In the genomic region with DNA sequence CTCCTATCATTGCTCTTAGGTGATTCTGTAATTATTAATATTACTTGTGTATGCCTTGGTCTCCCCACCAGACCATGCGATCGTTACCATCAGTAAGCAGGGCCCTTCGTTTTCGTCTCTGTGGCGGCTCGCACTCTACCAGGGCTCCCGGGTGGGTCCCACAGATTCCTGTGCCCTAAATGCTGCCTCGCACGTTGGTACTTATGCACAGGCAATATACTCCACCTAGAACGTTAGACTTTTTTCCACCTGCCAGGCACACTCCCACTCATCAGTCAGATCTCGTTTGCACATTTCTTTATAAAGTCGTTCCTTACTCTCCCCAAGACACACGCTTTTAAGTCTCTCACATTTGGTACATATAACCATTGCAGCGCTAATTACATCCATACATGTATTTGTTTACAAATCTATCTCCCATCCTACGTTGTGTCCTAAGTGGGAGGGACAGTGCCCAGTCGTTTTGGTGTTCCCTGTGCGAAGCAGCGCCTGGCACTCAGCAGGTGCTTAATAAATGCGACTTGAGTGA, we compare ENCODE assay signal across 8 cellular contexts. TPM values are rescaled to one million over a fixed set of nuclear protein-coding genes. Genes with fewer than 3 reads are reported as not detected.
DNase-seq lines count a peak whose midpoint lies in the region; ATAC-seq, FAIRE-seq and TF ChIP-seq lines count a peak whose summit lies in the region.

No MANE protein-coding gene starts in this region.

- H3K23ac ChIP-seq in mesenchymal stem cell (ENCODE audit: low read length in 2 of 2) = peak overlapping the region in 1 of 2 experiments; percentile 83

- POLR2A ChIA-PET in GM12878 (lab: Charles Lee) = no interaction called here

- 32% methylated on average over 19 of the region's 19 CpGs for WGBS in heart right ventricle, 2 donors
- 46% methylated on average over 19 of the region's 19 CpGs for WGBS in GM12878 (ENCODE audit: insufficient coverage, insufficient replicate concordance, low lambda C conversion rate, missing lambda C conversion rate)
- WGBS in mesenchymal stem cell = 26% methylated on average over 19 of the region's 19 CpGs

- peaks cover 0 to 34% (median 24%) of the 10 kb centered on the region in 9 donors for H3K4me1 ChIP-seq in heart right ventricle
- H3K4me1 ChIP-seq in GM12878 (ENCODE audit: control insufficient read depth, insufficient read depth, low read length) = no peaks in the 10 kb centered on the region
- H3K4me1 ChIP-seq in mesenchymal stem cell (ENCODE audit: control insufficient read depth, insufficient read depth, low read depth, low read length) = peaks cover 9% of the 10 kb centered on the region
- H3K4me1 ChIP-seq in upper lobe of right lung = peaks cover 19% of the 10 kb centered on the region

- no peak overlapping the region for H2AK5ac ChIP-seq in mesenchymal stem cell (ENCODE audit: low read length, severe bottlenecking)

- BruUV-seq in GM12878 (replicated peaks; lab: Mats Ljungman, UMichigan) = TSS peak; percentile 65

- no peak for TF ChIP-seq RAD21 in GM12878 (IDR thresholded peaks at IDR 0.05; ENCODE audit: insufficient read depth, low read depth, low read length)

- H3K18ac ChIP-seq in mesenchymal stem cell (ENCODE audit: low read depth in 1 of 2, low read length in 2 of 2) = peak overlapping the region; percentile 6 to 73

- peaks cover 17% of the 10 kb centered on the region for H3K79me2 ChIP-seq in GM12878 (ENCODE audit: control insufficient read depth, insufficient read depth, low read length)

- ATAC-seq in heart right ventricle = no peak
- ATAC-seq in GM12878 = no peak
- no peak for ATAC-seq in upper lobe of right lung

- H2BK15ac ChIP-seq in mesenchymal stem cell (ENCODE audit: low read depth, poor library complexity, severe bottlenecking) = no peak overlapping the region

- in situ Hi-C loops in GM12878 (cut with MboI) = no loop called here

- SMC1A ChIA-PET in GM12878 (lab: Charles Lee; ENCODE audit: uncharacterized antibody, unreplicated experiment) = interaction anchor here (0.9 to 1.0 kb wide), 2 partner anchors 8 to 69 kb away, joined by 3 read pairs; no protein-coding TSS in a partner anchor

- no peaks in the 10 kb centered on the region for H3K27me3 ChIP-seq in heart right ventricle
- H3K27me3 ChIP-seq in GM12878 (replicated peaks in 1 of 2; ENCODE audit: control insufficient read depth in 2 of 2, insufficient read depth in 2 of 2, low read length in 1 of 2) = no peaks in the 10 kb centered on the region
- H3K27me3 ChIP-seq in mesenchymal stem cell (ENCODE audit: control insufficient read depth in 1 of 2, insufficient read depth in 1 of 2, low read length in 2 of 2) = no peaks in the 10 kb centered on the region
- H3K27me3 ChIP-seq in upper lobe of right lung = no peaks in the 10 kb centered on the region

- CTCF ChIA-PET in GM12878 (lab: Yijun Ruan, JAX) = no interaction called here

- no peaks in the 10 kb centered on the region for H3K9me3 ChIP-seq in heart right ventricle
- H3K9me3 ChIP-seq in GM12878 (replicated peaks; ENCODE audit: control insufficient read depth, insufficient read depth, low read length) = no peaks in the 10 kb centered on the region; the same call in 2 of the 3 replicates
- no peaks in the 10 kb centered on the region for H3K9me3 ChIP-seq in mesenchymal stem cell (ENCODE audit: control insufficient read depth, low read length)
- no peaks in the 10 kb centered on the region for H3K9me3 ChIP-seq in upper lobe of right lung

- H4K20me1 ChIP-seq in GM12878 (ENCODE audit: control insufficient read depth, insufficient read depth) = no peaks in the 10 kb centered on the region

- peak overlapping the region; percentile 67 for H3K9ac ChIP-seq in GM12878 (ENCODE audit: control insufficient read depth, insufficient read depth, low read length)
- peak overlapping the region; percentile 86 for H3K9ac ChIP-seq in mesenchymal stem cell (ENCODE audit: low read length)

- intact Hi-C loops in heart right ventricle (cut with DNase I) = no loop called here
- intact Hi-C loops in cardiac septum (cut with DNase I) = loop anchor here (5.0 kb wide), 2 partner anchors 50 to 240 kb away; a partner anchor contains a TSS
- intact Hi-C loops in GM12878 (cut with micrococcal nuclease; ENCODE audit: unreplicated experiment) = loop anchor here (2.0 kb wide), 1 partner anchor 66 kb away; no protein-coding TSS in a partner anchor
- intact Hi-C loops in upper lobe of right lung (cut with DNase I) = no loop called here

- no peak overlapping the region for H4K8ac ChIP-seq in mesenchymal stem cell (ENCODE audit: low read length)

- H3K4me3 ChIP-seq in heart right ventricle (peak overlapping the region; percentile 71 to 100 (median 99)), GM12878 (peak overlapping the region; percentile 80), mesenchymal stem cell (ENCODE audit: insufficient read depth in 1 of 2, low read depth in 1 of 2, low read length in 2 of 2) (peak overlapping the region; percentile 93 to 97), upper lobe of right lung (peak overlapping the region; percentile 99)

- peaks cover 14% of the 10 kb centered on the region for H3K79me1 ChIP-seq in mesenchymal stem cell (replicated peaks; ENCODE audit: low read length, poor library complexity, severe bottlenecking)

- TF ChIP-seq CTCF in heart right ventricle (IDR thresholded peaks at IDR 0.05) (no peak), GM12878 (IDR thresholded peaks at IDR 0.05 in 2 of 3, conservative IDR thresholded peaks at IDR 0.05 in 1 of 3; ENCODE audit: control insufficient read depth in 2 of 3, extremely low read depth in 1 of 3, insufficient read depth in 1 of 3, low read depth in 3 of 3, low read length in 3 of 3) (no peak), upper lobe of right lung (IDR thresholded peaks at IDR 0.05) (no peak)

- H4K91ac ChIP-seq in mesenchymal stem cell (ENCODE audit: low read length) = no peak overlapping the region

- RAD21 ChIA-PET in GM12878 (lab: Charles Lee; ENCODE audit: unreplicated experiment) = no interaction called here

- H2BK5ac ChIP-seq in mesenchymal stem cell (ENCODE audit: low read depth, low read length, poor library complexity, severe bottlenecking) = no peak overlapping the region

- H3K27ac ChIP-seq in heart right ventricle = peak overlapping the region in 8 of 10 donors; percentile 96 to 99 (median 99)
- peak overlapping the region; percentile 65; the same call in 1 of the 2 replicates for H3K27ac ChIP-seq in GM12878 (ENCODE audit: control insufficient read depth, insufficient read depth)
- H3K27ac ChIP-seq in mesenchymal stem cell (ENCODE audit: low read length, poor library complexity, severe bottlenecking) = peak overlapping the region; percentile 40
- H3K27ac ChIP-seq in upper lobe of right lung = peak overlapping the region; percentile 97

- H3K4ac ChIP-seq in mesenchymal stem cell (ENCODE audit: low read depth in 1 of 2, low read length in 2 of 2) = peak overlapping the region in 1 of 2 experiments; percentile 37

- H2AFZ ChIP-seq in GM12878 (ENCODE audit: control insufficient read depth, low read depth, low read length) (peak overlapping the region; percentile 80), mesenchymal stem cell (ENCODE audit: low read depth, low read length) (no peak overlapping the region)

- H2BK12ac ChIP-seq in mesenchymal stem cell (ENCODE audit: low read length in 2 of 2) = peak overlapping the region in 1 of 2 experiments; percentile 31

- H3K36me3 ChIP-seq in heart right ventricle (peaks cover 0 to 14% (median 0%) of the 10 kb centered on the region in 9 donors), GM12878 (ENCODE audit: control insufficient read depth in 2 of 2, insufficient read depth in 2 of 2, low read length in 1 of 2) (no peaks in the 10 kb centered on the region), mesenchymal stem cell (ENCODE audit: control insufficient read depth in 1 of 2, insufficient read depth in 2 of 2, low read depth in 1 of 2, low read length in 2 of 2) (peaks cover 4 to 14% of the 10 kb centered on the region in 2 experiments), upper lobe of right lung (no peaks in the 10 kb centered on the region)

- peak overlapping the region; percentile 0 to 97 for H3K14ac ChIP-seq in mesenchymal stem cell (ENCODE audit: low read length in 2 of 2)

- H3K4me2 ChIP-seq in GM12878 (ENCODE audit: control insufficient read depth, insufficient read depth) (peak overlapping the region; percentile 70), mesenchymal stem cell (ENCODE audit: low read length, poor library complexity, severe bottlenecking) (peak overlapping the region; percentile 55)

- no peak for DNase-seq in heart right ventricle
- no peak for DNase-seq in cardiac septum (ENCODE audit: low spot score)
- DNase-seq in GM12878 (ENCODE audit: low read depth, low spot score) = no peak
- no peak for DNase-seq in mesenchymal stem cell
- no peak for DNase-seq in upper lobe of right lung
- no peak for DNase-seq in NCI-H1417 (lab: John Stamatoyannopoulos, UW)
- DNase-seq in iPS-NIHi7 (ENCODE audit: extremely low spot score) = no peak
- no peak for DNase-seq in activated CD4-positive, CD25-positive, alpha-beta regulatory T cell treated with anti-CD3 and anti-CD28 coated beads, Interleukin-2, amount 50 U/mL, for 72 hours

- no peak for FAIRE-seq in GM12878 (lab: Jason Lieb, UNC)

- no peak for TF ChIP-seq POLR2A in GM12878 (IDR thresholded peaks at IDR 0.05; ENCODE audit: low read depth, low read length)

- no peak overlapping the region for H2BK120ac ChIP-seq in mesenchymal stem cell (ENCODE audit: low read depth, low read length)

- TF ChIP-seq EP300 in GM12878 (IDR thresholded peaks at IDR 0.05; ENCODE audit: borderline replicate concordance in 1 of 2, control insufficient read depth in 1 of 2, low read depth in 2 of 2, low read length in 2 of 2) = no peak

RNA-seq across cellular contexts. Expression of a gene that starts 0.9 kb away (rescaled TPM):
- total RNA-seq in heart right ventricle (10 to 100 TPM; 29.8 to 51.7 (median 40.9) TPM), cardiac septum (50.5 TPM), GM12878 (2014; rRNA removed) (8.1 and 12.7 TPM in 2 replicates), GM12878 (2014; rRNA removed; fragmentation: Illumina TruSeq; extraction: Trizol) (12.3 and 14.1 TPM in 2 replicates), GM12878 (2021) (8.0 and 8.4 TPM in 2 replicates), upper lobe of right lung (47.1 TPM)
- polyA plus RNA-seq in heart right ventricle (10 to 100 TPM; 16.4 to 20.2 TPM), GM12878 (2011; rRNA removed) (15.4 and 25.0 TPM in 2 replicates), GM12878 (2014; fragmentation: Illumina TruSeq; extraction: Trizol) (10.5 and 13.8 TPM in 2 replicates), GM12878 (2014; fragmentation: Nextera tagmentation; extraction: Ambion mirVana) (1 to 10 TPM; 3.0 to 3.8 TPM), GM12878 (2014; rRNA removed) (5.0 and 5.2 TPM in 2 replicates), GM12878 (2016; fragmentation: Nextera tagmentation; extraction: Ambion mirVana) (1 to 10 TPM; 4.1 to 4.3 TPM)
- total RNA-seq in GM12878 (2013; cell fraction: nucleolus; rRNA removed) = 64.4 and 72.6 TPM in 2 replicates
- polyA plus RNA-seq in GM12878 (2011; ENCODE audit: low read depth) = 3.1 TPM
- polyA plus RNA-seq in GM12878 (2011; cell fraction: cytosol; rRNA removed) = 4.0 and 4.7 TPM in 2 replicates
- 12.8 and 14.2 TPM in 2 replicates for polyA plus RNA-seq in GM12878 (2011; cell fraction: nucleus; rRNA removed)
- 6.6 and 7.6 TPM in 2 replicates for polyA plus RNA-seq in GM12878 (2012)
- 9.2 and 12.8 TPM in 2 replicates for polyA minus RNA-seq in GM12878 (2011; rRNA and poly(A)+ RNA removed)
- 2.0 and 3.0 TPM in 2 replicates for polyA minus RNA-seq in GM12878 (2011; cell fraction: cytosol; rRNA and poly(A)+ RNA removed)
- 13.2 and 20.4 TPM in 2 replicates for polyA minus RNA-seq in GM12878 (2011; cell fraction: nucleus; rRNA and poly(A)+ RNA removed)
- 84.1 TPM for polyA plus RNA-seq in mesenchymal stem cell (2013, experiment 1 of 2)
- 88.8 TPM for polyA plus RNA-seq in mesenchymal stem cell (2013, experiment 2 of 2)

Comparison
In these comparisons a context has a peak if more than half of its experiments do, and no peak if none do; other contexts are left out.
1. intact Hi-C loops: an anchor here in cardiac septum (5.0 kb wide) and GM12878 (2.0 kb wide); none called in heart right ventricle and upper lobe of right lung.
2. H3K27ac ChIP-seq: peak in every context shown above with its lines; median percentile 99 in heart right ventricle; 97 in upper lobe of right lung; 65 in GM12878; 40 in mesenchymal stem cell.